Comparison of ENCODE assay signal across 24 cellular contexts in the genomic region with DNA sequence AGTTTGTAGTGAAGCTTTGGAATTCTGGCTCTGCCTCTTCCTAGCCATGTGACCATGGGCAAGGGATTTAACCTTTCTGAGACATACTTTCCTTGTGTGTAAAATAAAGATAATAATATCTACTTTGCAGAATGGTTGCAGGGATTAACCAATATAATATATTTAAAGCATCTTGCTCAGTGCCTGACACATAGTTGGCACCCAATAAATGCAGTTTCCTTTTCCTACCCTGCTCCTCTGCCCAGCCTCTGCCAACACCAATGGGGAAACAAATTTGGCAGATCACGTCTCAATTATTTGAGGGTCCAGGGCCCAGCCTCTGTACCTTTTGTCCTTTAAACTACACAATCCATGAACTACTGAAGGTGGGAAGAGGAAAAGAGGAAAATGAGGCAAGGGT.
"Had no signal": no experiment of that assay in that cellular context is flagged by ENCODE, and none has a peak within 500 bp of the region (broad histone marks: within the 10 kb centered on the region; RNA-seq: fewer than 3 reads in every experiment).

No MANE protein-coding gene starts in this region.

- DNase-seq: natural killer cell; occipital lobe; ovary; retina; right cardiac atrium; right lobe of liver; sigmoid colon; small intestine; stimulated activated CD4-positive, alpha-beta T cell treated with anti-CD3 and anti-CD28 coated beads, Interleukin-15, amount 100 ng/mL, for 24 hours; stimulated activated CD4-positive, alpha-beta T cell treated with anti-CD3 and anti-CD28 coated beads, Interleukin-2, amount 100 ng/mL, for 24 hours; stimulated activated CD4-positive, alpha-beta T cell treated with anti-CD3 and anti-CD28 coated beads, Interleukin-2, amount 100 ng/mL, for 48 hours; stimulated activated CD4-positive, alpha-beta T cell treated with anti-CD3 and anti-CD28 coated beads, Interleukin-4, amount 100 ng/mL, for 24 hours; stimulated activated naive B cell treated with anti-CD40 and anti-IgM and Interleukin-4, amounts not matched to agents 10 μg/mL and 1 μg/mL and 100 μg/mL, for 72 hours; stimulated activated naive CD4-positive, alpha-beta T cell treated with Interleukin-2 at 50 U/mL for 16 hours; stomach; trophoblast cell had no signal

- H3K4me1 ChIP-seq: right lobe of liver, stomach, vagina had no signal

- H3K4me2 ChIP-seq: neural progenitor cell had no signal

- H3K9ac ChIP-seq: neural progenitor cell, parathyroid adenoma had no signal

- H3K9me3 ChIP-seq: ovary, right lobe of liver, sigmoid colon, stomach, thoracic aorta, thyroid gland, tibial nerve, upper lobe of left lung, vagina had no signal

- H2AFZ ChIP-seq: neural progenitor cell, parathyroid adenoma had no signal

- H3K36me3 ChIP-seq: neural progenitor cell, ovary, right lobe of liver, sigmoid colon, stomach, thoracic aorta, thyroid gland, tibial nerve, upper lobe of left lung, vagina had no signal

- ATAC-seq: natural killer cell; right lobe of liver; stimulated activated effector memory CD8-positive, alpha-beta T cell treated with anti-CD3 and anti-CD28 coated beads, Interleukin-12 subunit alpha, Interleukin-12 subunit beta, amount 100 ng/mL, for 72 hours; stimulated activated naive B cell treated with anti-CD40 and anti-IgM and Interleukin-4, amounts not matched to agents 10 μg/mL and 1 μg/mL and 100 μg/mL, for 72 hours had no signal

- H3K4me3 ChIP-seq: neural progenitor cell, ovary, right lobe of liver, sigmoid colon, stomach, thoracic aorta, thyroid gland, tibial nerve, upper lobe of left lung, vagina had no signal

- H3K27me3 ChIP-seq: ovary, right lobe of liver, sigmoid colon, thyroid gland, tibial nerve, upper lobe of left lung, vagina had no signal

- H3K27ac ChIP-seq: neural progenitor cell, ovary, parathyroid adenoma, right lobe of liver, sigmoid colon, stomach, thoracic aorta, thyroid gland, tibial nerve, upper lobe of left lung, vagina had no signal
